In genomic region chr3:142053244-142053643, GRCh38 we compare ENCODE assay signal across 22 cellular contexts.
DNase-seq lines count a peak whose midpoint lies in the region; ATAC-seq, FAIRE-seq and TF ChIP-seq lines count a peak whose summit lies in the region.
"Had no signal": no experiment of that assay in that cellular context is flagged by ENCODE, and none has a peak within 500 bp of the region (broad histone marks: within the 10 kb centered on the region; RNA-seq: fewer than 3 reads in every experiment).

No MANE protein-coding gene starts in this region.

- H3K36me3 ChIP-seq in vagina, result no peaks in the 10 kb centered on the region
- H3K36me3 ChIP-seq in kidney (ENCODE audit: control insufficient read depth in 1 of 2, insufficient read depth in 2 of 2, low read length in 2 of 2), result no peaks in the 10 kb centered on the region
- H3K36me3 ChIP-seq: SJCRH30 had no signal

- H3K4me1 ChIP-seq in vagina (no peaks in the 10 kb centered on the region), kidney (ENCODE audit: control insufficient read depth in 1 of 2, insufficient read depth in 1 of 2, low read depth in 1 of 2, low read length in 2 of 2) (no peaks in the 10 kb centered on the region)
- H3K4me1 ChIP-seq: BLaER1 treated with 17β-estradiol and CSF1 and Interleukin-3, amounts not matched to agents 10 nM and 100 nM had no signal

- no peak for FAIRE-seq in kidney (lab: Jason Lieb, UNC)
- FAIRE-seq: D721Med, G401.6, K562 had no signal

- H3K9me3 ChIP-seq in vagina (no peaks in the 10 kb centered on the region), kidney (ENCODE audit: control insufficient read depth in 1 of 2, low read length in 2 of 2) (no peaks in the 10 kb centered on the region)

- no peak overlapping the region for H3K9ac ChIP-seq in kidney (ENCODE audit: low read length in 2 of 2)
- H3K9ac ChIP-seq: BLaER1 treated with 17β-estradiol and CSF1 and Interleukin-3, amounts not matched to agents 10 nM and 100 nM had no signal

- no peak for ATAC-seq in esophagus mucosa
- ATAC-seq: K562 had no signal

- no peak for TF ChIP-seq POLR2A in vagina (IDR thresholded peaks at IDR 0.05)

- peak; percentile 22 for DNase-seq in stimulated activated CD4-positive, alpha-beta T cell treated with anti-CD3 and anti-CD28 coated beads, Interleukin-1b, Interleukin-23, amount 100 ng/mL, for 48 hours
- DNase-seq in stimulated activated CD4-positive, alpha-beta T cell treated with anti-CD3 and anti-CD28 coated beads, Interleukin-12 subunit alpha, Interleukin-12 subunit beta, amount 100 ng/mL, for 4 hours, result no peak
- DNase-seq in Kasumi-1 (lab: John Stamatoyannopoulos, UW), result peak; percentile 30 to 40
- peak; percentile 7 for DNase-seq in fibroblast of mammary gland (ENCODE audit: low read depth)
- DNase-seq in vagina (ENCODE audit: extremely low spot score in 2 of 2), result no peak
- no peak for DNase-seq in kidney
- no peak for DNase-seq in HT-29 (ENCODE audit: low spot score)
- DNase-seq: DMS79, H9, MV-4-11, NCI-H1417, NCI-H187, NCI-H2227 treated with DMSO at 0.1 percent for 48 hours, NCI-H510A treated with DMSO at 0.1 percent for 48 hours, NCI-H82, RPMI8226, SJCRH30 had no signal

- H3K4me3 ChIP-seq in fibroblast of mammary gland (ENCODE audit: control insufficient read depth, low read depth, low read length) (no peak overlapping the region), vagina (no peak overlapping the region), kidney (ENCODE audit: low read length in 2 of 2) (no peak overlapping the region)
- H3K4me3 ChIP-seq: BLaER1 treated with 17β-estradiol and CSF1 and Interleukin-3, amounts not matched to agents 10 nM and 100 nM; K562; SJCRH30 had no signal

- H3K27ac ChIP-seq in vagina, result peak overlapping the region; percentile 23
- H3K27ac ChIP-seq in kidney (ENCODE audit: low read depth in 2 of 2, low read length in 2 of 2), result no peak overlapping the region
- H3K27ac ChIP-seq: BLaER1 treated with 17β-estradiol and CSF1 and Interleukin-3, amounts not matched to agents 10 nM and 100 nM; SJCRH30 had no signal

- TF ChIP-seq CTCF in fibroblast of mammary gland (conservative IDR thresholded peaks at IDR 0.05; ENCODE audit: control insufficient read depth, insufficient read depth, low read depth, low read length), result no peak
- no peak for TF ChIP-seq CTCF in vagina (IDR thresholded peaks at IDR 0.05)
- no peak for TF ChIP-seq CTCF in kidney (IDR thresholded peaks at IDR 0.05; ENCODE audit: borderline replicate concordance, extremely low read depth, insufficient read depth)

- H3K27me3 ChIP-seq in vagina, result no peaks in the 10 kb centered on the region
- H3K27me3 ChIP-seq: BLaER1 treated with 17β-estradiol and CSF1 and Interleukin-3, amounts not matched to agents 10 nM and 100 nM had no signal

- intact Hi-C loops in vagina (cut with DNase I) (no loop called here), kidney (cut with DNase I) (no loop called here)

Comparison
In these comparisons a context has a peak if more than half of its experiments do, and no peak if none do; other contexts are left out.
1. DNase-seq: peak in stimulated activated CD4-positive, alpha-beta T cell treated with anti-CD3 and anti-CD28 coated beads, Interleukin-1b, Interleukin-23, amount 100 ng/mL, for 48 hours (single experiment), Kasumi-1 (2 of 2) and fibroblast of mammary gland (single experiment); none in stimulated activated CD4-positive, alpha-beta T cell treated with anti-CD3 and anti-CD28 coated beads, Interleukin-12 subunit alpha, Interleukin-12 subunit beta, amount 100 ng/mL, for 4 hours (single experiment), vagina (0 of 2), kidney (single experiment) and HT-29 (single experiment).